18 cellular contexts compared by ENCODE assay signal in the genomic region with DNA sequence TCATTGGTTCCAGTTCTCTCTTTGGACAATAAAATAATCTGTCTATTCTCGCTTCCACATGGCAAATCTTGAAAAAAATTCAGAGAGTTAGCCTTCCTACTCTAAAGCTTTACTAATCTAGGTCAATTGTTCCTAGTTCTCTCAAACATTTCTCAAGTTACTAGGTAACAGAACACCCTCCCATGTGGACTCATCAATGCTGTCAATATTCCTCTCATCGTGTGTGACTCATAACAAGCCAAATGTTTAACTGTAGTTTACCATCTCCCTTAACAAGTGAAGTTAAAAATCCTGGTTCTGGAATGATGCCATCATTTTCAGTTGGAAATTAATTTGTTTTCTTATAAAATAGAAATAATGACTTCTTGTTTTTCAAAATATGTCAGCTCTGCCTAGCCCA.
DNase-seq lines count a peak whose midpoint lies in the region; ATAC-seq, FAIRE-seq and TF ChIP-seq lines count a peak whose summit lies in the region.
"Had no signal": no experiment of that assay in that cellular context is flagged by ENCODE, and none has a peak within 500 bp of the region (broad histone marks: within the 10 kb centered on the region; RNA-seq: fewer than 3 reads in every experiment).

No MANE protein-coding gene starts in this region.

- H3K36me3 ChIP-seq in kidney epithelial cell (ENCODE audit: control insufficient read depth, insufficient read depth, low read length): no peaks in the 10 kb centered on the region
- H3K36me3 ChIP-seq: ovary, SJSA1, spleen had no signal

- no peaks in the 10 kb centered on the region for H3K36me3 Mint-ChIP-seq in activated T-cell treated with anti-CD3 and anti-CD28 coated beads, Interleukin-2, amount 50 U/mL, for 24 hours (ENCODE audit: low read depth)

- no peaks in the 10 kb centered on the region for H3K27me3 ChIP-seq in kidney epithelial cell (ENCODE audit: control insufficient read depth, insufficient read depth, low read length)
- H3K27me3 ChIP-seq: body of pancreas, ovary, SJSA1, spleen had no signal

- H3K4me3 Mint-ChIP-seq in activated T-cell treated with anti-CD3 and anti-CD28 coated beads, Interleukin-2, amount 50 U/mL, for 24 hours: no peak overlapping the region

- no peak overlapping the region for H3K27ac Mint-ChIP-seq in activated T-cell treated with anti-CD3 and anti-CD28 coated beads, Interleukin-2, amount 50 U/mL, for 24 hours

- H3K9me3 Mint-ChIP-seq in activated T-cell treated with anti-CD3 and anti-CD28 coated beads, Interleukin-2, amount 50 U/mL, for 24 hours: peaks cover 9% of the 10 kb centered on the region

- H3K4me1 Mint-ChIP-seq in activated T-cell treated with anti-CD3 and anti-CD28 coated beads, Interleukin-2, amount 50 U/mL, for 24 hours (ENCODE audit: low read depth): no peaks in the 10 kb centered on the region

- no peak for TF ChIP-seq CTCF in kidney epithelial cell (IDR thresholded peaks at IDR 0.05; ENCODE audit: insufficient read depth, low read length, poor library complexity, severe bottlenecking)

- FAIRE-seq in HTR-8/SVneo (lab: Jason Lieb, UNC): no peak
- FAIRE-seq: TTC549 had no signal

- no peaks in the 10 kb centered on the region for H3K27me3 Mint-ChIP-seq in activated T-cell treated with anti-CD3 and anti-CD28 coated beads, Interleukin-2, amount 50 U/mL, for 24 hours

- H3K4me3 ChIP-seq in kidney epithelial cell (ENCODE audit: low read depth, low read length): no peak overlapping the region
- H3K4me3 ChIP-seq: body of pancreas, ovary, SJSA1, spleen had no signal

- peak; percentile 79 for DNase-seq in DMS53 (lab: John Stamatoyannopoulos, UW)
- peak; percentile 3 for DNase-seq in HTR-8/SVneo (ENCODE audit: insufficient read length, low spot score)
- peak; percentile 21 for DNase-seq in astrocyte of the hippocampus (ENCODE audit: low read depth, low spot score)
- DNase-seq in kidney epithelial cell (ENCODE audit: low read depth): peak; percentile 35
- DNase-seq in HuH-7 (ENCODE audit: low spot score): no peak
- DNase-seq in activated T-cell treated with anti-CD3 and anti-CD28 coated beads, Interleukin-2, amount 50 U/mL, for 24 hours: no peak
- DNase-seq in effector CD4-positive, alpha-beta T cell: no peak
- DNase-seq: activated gamma-delta T cell, AML-193, body of pancreas, islet precursor cell, NCI-H2029, ovary, spleen had no signal

- ATAC-seq in HG02870 (IDR thresholded peaks at IDR 0.05; ENCODE audit: unreplicated experiment): no peak
- ATAC-seq: body of pancreas, HCT116 had no signal

Comparison
In these comparisons a context has a peak if more than half of its experiments do, and no peak if none do; other contexts are left out.
1. DNase-seq: peak in DMS53 (single experiment), HTR-8/SVneo (single experiment), astrocyte of the hippocampus (single experiment) and kidney epithelial cell (single experiment); none in HuH-7 (single experiment), activated T-cell treated with anti-CD3 and anti-CD28 coated beads, Interleukin-2, amount 50 U/mL, for 24 hours (single experiment) and effector CD4-positive, alpha-beta T cell (single experiment).